ENCODE assay signal across 10 cellular contexts in the genomic region with DNA sequence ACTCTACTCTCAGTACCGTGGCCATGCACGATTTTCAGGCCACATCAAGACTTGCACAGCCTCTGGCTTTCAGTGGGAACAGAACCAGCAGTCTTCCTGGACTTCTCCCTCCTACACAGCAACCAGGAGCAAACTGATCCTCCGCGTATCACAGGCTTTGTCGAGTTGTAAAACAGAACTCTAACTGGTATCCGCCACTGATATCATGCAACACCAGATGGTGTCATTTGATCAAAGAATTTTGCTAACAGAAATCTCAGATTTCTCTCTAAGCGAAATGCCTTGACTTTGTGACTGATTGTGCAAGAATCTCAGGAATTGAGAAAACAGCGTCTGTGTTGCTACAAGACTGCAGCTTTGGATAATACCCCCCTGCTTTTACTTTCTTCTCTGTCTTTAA.
A peak's percentile ranks its signal among the peaks of the same experiment; 100 is the strongest.
DNase-seq lines count a peak whose midpoint lies in the region; ATAC-seq, FAIRE-seq and TF ChIP-seq lines count a peak whose summit lies in the region.
"Had no signal": no experiment of that assay in that cellular context is flagged by ENCODE, and none has a peak within 500 bp of the region (broad histone marks: within the 10 kb centered on the region; RNA-seq: fewer than 3 reads in every experiment).

No MANE protein-coding gene starts in this region.

- H3K36me3 ChIP-seq in mucosa of rectum (ENCODE audit: control insufficient read depth in 2 of 2, insufficient read depth in 2 of 2, low read length in 2 of 2) (no peaks in the 10 kb centered on the region), mucosa of descending colon (ENCODE audit: low read depth) (no peaks in the 10 kb centered on the region)

- no peak overlapping the region for H3K9ac ChIP-seq in mucosa of rectum (ENCODE audit: low read depth in 1 of 2, low read length in 2 of 2)

- FAIRE-seq in endometrium (lab: Jason Lieb, UNC), result peak; percentile 99

- DNase-seq in A172 (ENCODE audit: low spot score), result peak; percentile 89
- DNase-seq in LNCaP clone FGC (ENCODE audit: low read depth), result no peak
- DNase-seq in mucosa of descending colon, result no peak
- DNase-seq in germinal center (ENCODE audit: low spot score), result no peak
- DNase-seq in NCI-H2227 (lab: John Stamatoyannopoulos, UW; ENCODE audit: unreplicated experiment), result no peak
- DNase-seq: CD4-positive, alpha-beta memory T cell; NCI-H510A had no signal

- 0 out of 2 replicates have a peak, but pooled peaks have one; percentile 13 for TF ChIP-seq CTCF in LNCaP clone FGC (IDR thresholded peaks at IDR 0.05; ENCODE audit: control insufficient read depth, extremely low read depth, insufficient read depth)
- no peak for TF ChIP-seq CTCF in mucosa of descending colon (IDR thresholded peaks at IDR 0.05)

- ATAC-seq in GM18909 (IDR thresholded peaks at IDR 0.05; ENCODE audit: poor library complexity, unreplicated experiment) (no peak), mucosa of descending colon (no peak)

- H3K4me1 ChIP-seq in mucosa of rectum (ENCODE audit: control insufficient read depth in 2 of 2, insufficient read depth in 2 of 2, low read length in 2 of 2) (no peaks in the 10 kb centered on the region), mucosa of descending colon (ENCODE audit: low read depth) (no peaks in the 10 kb centered on the region)

- intact Hi-C loops in mucosa of descending colon (cut with DNase I, micrococcal nuclease), result no loop called here

- peak overlapping the region; percentile 40 to 61 for H3K27ac ChIP-seq in mucosa of rectum (ENCODE audit: low read depth in 2 of 2, low read length in 2 of 2)

- H3K9me3 ChIP-seq in mucosa of rectum (ENCODE audit: control insufficient read depth in 2 of 2, low read length in 2 of 2), result peaks cover 0 to 2% of the 10 kb centered on the region in 2 donors
- H3K9me3 ChIP-seq in mucosa of descending colon, result peaks cover 3% of the 10 kb centered on the region

- H3K4me3 ChIP-seq in LNCaP clone FGC (ENCODE audit: low read depth, low read length) (no peak overlapping the region), mucosa of rectum (ENCODE audit: low read length in 2 of 2) (no peak overlapping the region), mucosa of descending colon (no peak overlapping the region)

- no peaks in the 10 kb centered on the region for H3K27me3 ChIP-seq in mucosa of rectum (ENCODE audit: control insufficient read depth in 2 of 2, insufficient read depth in 2 of 2, low read length in 2 of 2)
